22 cellular contexts compared by ENCODE assay signal in genomic region chr17:28225872-28226271, GRCh38.
"Had no signal": no experiment of that assay in that cellular context is flagged by ENCODE, and none has a peak within 500 bp of the region (broad histone marks: within the 10 kb centered on the region; RNA-seq: fewer than 3 reads in every experiment).

No MANE protein-coding gene starts in this region.

- H3K4me1 ChIP-seq: breast epithelium had no signal

- DNase-seq: activated CD4-positive, alpha-beta T cell treated with anti-CD3 and anti-CD28 coated beads, Interleukin-2, amount 50 U/mL, for 1 hour; activated CD8-positive, alpha-beta memory T cell treated with anti-CD3 and anti-CD28 coated beads, Interleukin-2, amount 50 U/mL, for 4 hours; activated effector memory CD4-positive, alpha-beta T cell treated with Interleukin-2 at 50 U/mL for 16 hours; activated naive CD4-positive, alpha-beta T cell treated with anti-CD3 and anti-CD28 coated beads, Interleukin-2, amount 10 ng/mL, durations not matched to agents 7 days and 5 days; activated naive CD8-positive, alpha-beta T cell treated with anti-CD3 and anti-CD28 coated beads, Interleukin-2, amount 50 U/mL, for 24 hours; activated T-cell treated with anti-CD3 and anti-CD28 coated beads, Interleukin-2, amount 50 U/mL, for 4 hours; cerebellar nuclear complex; effector CD4-positive, alpha-beta T cell; left cardiac atrium; naive thymus-derived CD8-positive, alpha-beta T cell; occipital lobe; right cardiac atrium; stimulated activated CD4-positive, alpha-beta T cell treated with anti-CD3 and anti-CD28 coated beads, Interleukin-15, amount 100 ng/mL, for 24 hours; stimulated activated CD4-positive, alpha-beta T cell treated with anti-CD3 and anti-CD28 coated beads, Interleukin-2, amount 100 ng/mL, for 48 hours; T-helper 1 cell; T1000; upper lobe of left lung had no signal

- H3K36me3 ChIP-seq: ascending aorta, breast epithelium, prostate gland, upper lobe of left lung had no signal

- H3K9me3 ChIP-seq: ascending aorta, breast epithelium, prostate gland, upper lobe of left lung had no signal

- H3K27ac ChIP-seq: ascending aorta, breast epithelium, prostate gland, skin epidermis, upper lobe of left lung had no signal

- H3K4me3 Mint-ChIP-seq: activated naive CD4-positive, alpha-beta T cell treated with anti-CD3 and anti-CD28 coated beads, Interleukin-2, amount 10 ng/mL, durations not matched to agents 7 days and 5 days; activated naive CD8-positive, alpha-beta T cell treated with anti-CD3 and anti-CD28 coated beads, Interleukin-2, amount 50 U/mL, for 24 hours; activated T-cell treated with anti-CD3 and anti-CD28 coated beads, Interleukin-2, amount 50 U/mL, for 4 hours; stimulated activated naive CD8-positive, alpha-beta T cell treated with anti-CD3 and anti-CD28 coated beads, Interleukin-15, Interleukin-2, amounts not matched to agents 100 ng/mL and 50 ng/mL, for 24 hours had no signal

- H3K27me3 ChIP-seq: breast epithelium had no signal

- H3K36me3 Mint-ChIP-seq: activated naive CD4-positive, alpha-beta T cell treated with anti-CD3 and anti-CD28 coated beads, Interleukin-2, amount 10 ng/mL, durations not matched to agents 7 days and 5 days had no signal

- H3K27ac Mint-ChIP-seq: activated naive CD4-positive, alpha-beta T cell treated with anti-CD3 and anti-CD28 coated beads, Interleukin-2, amount 10 ng/mL, durations not matched to agents 7 days and 5 days; activated naive CD8-positive, alpha-beta T cell treated with anti-CD3 and anti-CD28 coated beads, Interleukin-2, amount 50 U/mL, for 24 hours; naive thymus-derived CD8-positive, alpha-beta T cell; stimulated activated naive CD8-positive, alpha-beta T cell treated with anti-CD3 and anti-CD28 coated beads, Interleukin-15, Interleukin-2, amounts not matched to agents 100 ng/mL and 50 ng/mL, for 24 hours had no signal

- H3K4me3 ChIP-seq: ascending aorta, breast epithelium, prostate gland, skin epidermis, upper lobe of left lung had no signal

- H3K9me3 Mint-ChIP-seq: activated naive CD4-positive, alpha-beta T cell treated with anti-CD3 and anti-CD28 coated beads, Interleukin-2, amount 10 ng/mL, durations not matched to agents 7 days and 5 days; activated naive CD8-positive, alpha-beta T cell treated with anti-CD3 and anti-CD28 coated beads, Interleukin-2, amount 50 U/mL, for 24 hours; activated T-cell treated with anti-CD3 and anti-CD28 coated beads, Interleukin-2, amount 50 U/mL, for 4 hours; stimulated activated naive CD8-positive, alpha-beta T cell treated with anti-CD3 and anti-CD28 coated beads, Interleukin-15, Interleukin-2, amounts not matched to agents 100 ng/mL and 50 ng/mL, for 24 hours had no signal
